In the genomic region with DNA sequence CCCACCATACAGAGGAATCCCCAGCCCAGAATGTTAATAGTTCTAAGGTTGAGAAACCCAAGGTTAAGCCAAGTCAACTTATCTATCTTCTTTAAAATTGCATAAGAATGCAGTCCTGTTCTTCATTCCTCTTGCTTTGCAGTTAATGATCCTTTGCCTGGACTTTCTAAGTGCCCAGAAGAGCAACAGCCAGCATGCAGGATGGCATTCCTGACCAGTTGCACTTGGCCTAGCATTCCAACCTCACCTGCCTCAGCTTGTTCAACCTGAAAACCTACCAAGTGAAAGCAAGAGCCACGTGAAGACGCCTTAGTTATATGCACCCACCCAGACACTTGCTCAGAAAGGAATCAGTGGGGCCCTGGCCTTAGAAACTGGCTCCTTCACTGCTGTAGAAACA, we compare ENCODE assay signal across 23 cellular contexts. TPM values are rescaled to one million over a fixed set of nuclear protein-coding genes. Genes with fewer than 3 reads are reported as not detected.
DNase-seq lines count a peak whose midpoint lies in the region; ATAC-seq and TF ChIP-seq lines count a peak whose summit lies in the region.
"Had no signal": no experiment of that assay in that cellular context is flagged by ENCODE, and none has a peak within 500 bp of the region (broad histone marks: within the 10 kb centered on the region; RNA-seq: fewer than 3 reads in every experiment).

No MANE protein-coding gene starts in this region.

- no peak overlapping the region for H3K4me3 ChIP-seq in IMR-90 (ENCODE audit: insufficient read depth, low read depth, low read length)
- no peak overlapping the region for H3K4me3 ChIP-seq in mesendoderm (ENCODE audit: low read length)
- no peak overlapping the region for H3K4me3 ChIP-seq in smooth muscle cell
- H3K4me3 ChIP-seq: BLaER1, SJCRH30, uterus had no signal

- H3K4me1 ChIP-seq in IMR-90 (ENCODE audit: control insufficient read depth, insufficient read depth, low read length) = peaks cover 21% of the 10 kb centered on the region
- no peaks in the 10 kb centered on the region for H3K4me1 ChIP-seq in mesendoderm (ENCODE audit: control insufficient read depth, low read depth, low read length)
- no peaks in the 10 kb centered on the region for H3K4me1 ChIP-seq in smooth muscle cell (ENCODE audit: low read depth)
- H3K4me1 ChIP-seq: BLaER1, SJCRH30, uterus had no signal

- H2AK5ac ChIP-seq in IMR-90 (ENCODE audit: low read depth, low read length) = no peak overlapping the region
- H2AK5ac ChIP-seq in mesendoderm (ENCODE audit: low read length) = no peak overlapping the region

- H4K20me1 ChIP-seq in IMR-90 (ENCODE audit: insufficient read depth, low read length) (peaks cover 76% of the 10 kb centered on the region), smooth muscle cell (ENCODE audit: low read depth) (peaks cover 5% of the 10 kb centered on the region)
- H4K20me1 ChIP-seq: BLaER1 had no signal

- no peak overlapping the region for H3K4me3 Mint-ChIP-seq in activated T-helper 2 cell treated with anti-CD3 and anti-CD28 coated beads, Interferon-gamma antibody, Interleukin-2, Interleukin-4, amounts not matched to agents 10 μg/mL and 5 μg/mL and 100 μg/mL, durations not matched to agents 14 hours and 24 hours and 36 hours (ENCODE audit: low read depth)
- H3K4me3 Mint-ChIP-seq: activated CD4-positive, alpha-beta T cell treated with anti-CD3 and anti-CD28 coated beads, Interleukin-2, amount 10 ng/mL, durations not matched to agents 24 days and 14 days; activated CD8-positive, alpha-beta memory T cell treated with anti-CD3 and anti-CD28 coated beads, Interleukin-2, amount 10 ng/mL, durations not matched to agents 7 days and 5 days; activated naive CD8-positive, alpha-beta T cell treated with anti-CD3 and anti-CD28 coated beads, Interleukin-2, amount 50 U/mL, for 24 hours; IgD-negative memory B cell; nephron progenitor cell had no signal

- no peak overlapping the region for H3K18ac ChIP-seq in IMR-90 (ENCODE audit: low read depth, low read length)
- no peak overlapping the region for H3K18ac ChIP-seq in mesendoderm (ENCODE audit: low read length)

- intact Hi-C loops in IMR-90 (cut with micrococcal nuclease) (no loop called here), Right ventricle myocardium superior (cut with DNase I) (no loop called here)
- intact Hi-C loops in activated T-helper 2 cell treated with anti-CD3 and anti-CD28 coated beads, Interferon-gamma antibody, Interleukin-2, Interleukin-4, amounts not matched to agents 10 μg/mL and 5 μg/mL and 100 μg/mL, durations not matched to agents 14 hours and 24 hours and 36 hours (cut with micrococcal nuclease) = no loop called here

- WGBS in IMR-90 (ENCODE audit: extremely low coverage in 2 of 2, insufficient read length in 1 of 2), 2 experiments = 73% methylated on average over 2 of the region's 2 CpGs; no CpG with 5 or more reads in 1 of the 2 experiments
- no CpG with 5 or more reads among the region's 2 CpGs for WGBS in mesendoderm (ENCODE audit: extremely low coverage, insufficient coverage, low lambda C conversion rate)
- WGBS in smooth muscle cell (ENCODE audit: low lambda C conversion rate) = 66% methylated on average over 2 of the region's 2 CpGs

- no peaks in the 10 kb centered on the region for H3F3A ChIP-seq in smooth muscle cell (ENCODE audit: low read depth)

- in situ Hi-C loops in IMR-90 (cut with MboI; ENCODE audit: low sequenced_read_pairs) = no loop called here

- H3K4ac ChIP-seq in IMR-90 (ENCODE audit: low read depth, low read length) (no peak overlapping the region), mesendoderm (ENCODE audit: low read depth, low read length) (no peak overlapping the region)

- H3K79me1 ChIP-seq in IMR-90 (ENCODE audit: low read depth in 1 of 2, low read length in 2 of 2) = peaks cover 33 to 79% of the 10 kb centered on the region in 2 experiments
- H3K79me1 ChIP-seq in mesendoderm (ENCODE audit: low read length) = no peaks in the 10 kb centered on the region

- no peak overlapping the region for H4K91ac ChIP-seq in IMR-90 (ENCODE audit: insufficient read depth, low read depth, low read length)

- CTCF ChIA-PET in IMR-90 (lab: Yijun Ruan, JAX) = no interaction called here

- H3K9me3 Mint-ChIP-seq in activated T-helper 2 cell treated with anti-CD3 and anti-CD28 coated beads, Interferon-gamma antibody, Interleukin-2, Interleukin-4, amounts not matched to agents 10 μg/mL and 5 μg/mL and 100 μg/mL, durations not matched to agents 14 hours and 24 hours and 36 hours = no peaks in the 10 kb centered on the region
- H3K9me3 Mint-ChIP-seq: activated CD4-positive, alpha-beta T cell treated with anti-CD3 and anti-CD28 coated beads, Interleukin-2, amount 10 ng/mL, durations not matched to agents 24 days and 14 days; activated naive CD8-positive, alpha-beta T cell treated with anti-CD3 and anti-CD28 coated beads, Interleukin-2, amount 50 U/mL, for 24 hours; IgD-negative memory B cell; nephron progenitor cell had no signal

- H3K36me3 ChIP-seq in IMR-90 (ENCODE audit: control insufficient read depth, insufficient read depth, low read length) (peaks cover 5% of the 10 kb centered on the region), mesendoderm (ENCODE audit: control insufficient read depth, insufficient read depth, low read length) (no peaks in the 10 kb centered on the region), smooth muscle cell (ENCODE audit: low read depth) (no peaks in the 10 kb centered on the region)
- H3K36me3 ChIP-seq: BLaER1, SJCRH30, uterus had no signal

- H4K8ac ChIP-seq in IMR-90 (ENCODE audit: low read depth in 2 of 2, low read length in 2 of 2) (no peak overlapping the region), mesendoderm (ENCODE audit: low read depth, low read length) (no peak overlapping the region)

- dilution Hi-C loops in IMR-90 (cut with HindIII; ENCODE audit: low sequenced_read_pairs, unreplicated experiment) = no loop called here

- no peak for TF ChIP-seq POLR2A in IMR-90 (IDR thresholded peaks at IDR 0.05; ENCODE audit: low read depth, low read length)

- H3K27ac ChIP-seq in IMR-90 (ENCODE audit: insufficient read depth, low read length) (no peak overlapping the region), epithelial cell of prostate (peak overlapping the region; percentile 94), mesendoderm (ENCODE audit: low read depth, low read length) (no peak overlapping the region), smooth muscle cell (ENCODE audit: low read depth) (peak overlapping the region; percentile 52)
- H3K27ac ChIP-seq: BLaER1, brain microvascular endothelial cell, SJCRH30, uterus had no signal

- no peak overlapping the region for H2BK120ac ChIP-seq in IMR-90 (ENCODE audit: low read depth, low read length)
- H2BK120ac ChIP-seq in mesendoderm (ENCODE audit: low read depth, low read length) = no peak overlapping the region

- no peaks in the 10 kb centered on the region for H3K4me1 Mint-ChIP-seq in activated T-helper 2 cell treated with anti-CD3 and anti-CD28 coated beads, Interferon-gamma antibody, Interleukin-2, Interleukin-4, amounts not matched to agents 10 μg/mL and 5 μg/mL and 100 μg/mL, durations not matched to agents 14 hours and 24 hours and 36 hours (ENCODE audit: low read depth)
- H3K4me1 Mint-ChIP-seq: activated CD4-positive, alpha-beta T cell treated with anti-CD3 and anti-CD28 coated beads, Interleukin-2, amount 10 ng/mL, durations not matched to agents 24 days and 14 days; activated CD8-positive, alpha-beta memory T cell treated with anti-CD3 and anti-CD28 coated beads, Interleukin-2, amount 10 ng/mL, durations not matched to agents 7 days and 5 days; activated naive CD8-positive, alpha-beta T cell treated with anti-CD3 and anti-CD28 coated beads, Interleukin-2, amount 50 U/mL, for 24 hours; IgD-negative memory B cell had no signal

- POLR2A ChIA-PET in IMR-90 (lab: Charles Lee; ENCODE audit: unreplicated experiment) = no interaction called here

- H2BK20ac ChIP-seq in IMR-90 (ENCODE audit: low read depth, low read length) = no peak overlapping the region

- peaks cover 30% of the 10 kb centered on the region for H3K9me1 ChIP-seq in IMR-90 (ENCODE audit: insufficient read depth, low read length)

- H3K27ac Mint-ChIP-seq in activated T-helper 2 cell treated with anti-CD3 and anti-CD28 coated beads, Interferon-gamma antibody, Interleukin-2, Interleukin-4, amounts not matched to agents 10 μg/mL and 5 μg/mL and 100 μg/mL, durations not matched to agents 14 hours and 24 hours and 36 hours = no peak overlapping the region
- H3K27ac Mint-ChIP-seq: activated CD4-positive, alpha-beta T cell treated with anti-CD3 and anti-CD28 coated beads, Interleukin-2, amount 10 ng/mL, durations not matched to agents 24 days and 14 days; activated CD8-positive, alpha-beta memory T cell treated with anti-CD3 and anti-CD28 coated beads, Interleukin-2, amount 10 ng/mL, durations not matched to agents 7 days and 5 days; activated naive CD8-positive, alpha-beta T cell treated with anti-CD3 and anti-CD28 coated beads, Interleukin-2, amount 50 U/mL, for 24 hours; IgD-negative memory B cell; nephron progenitor cell had no signal

- no peak for ATAC-seq in IMR-90 (ENCODE audit: low read depth)
- ATAC-seq in GM18858 (IDR thresholded peaks at IDR 0.05; ENCODE audit: unreplicated experiment) = no peak
- no peak for ATAC-seq in Right ventricle myocardium superior (ENCODE audit: poor library complexity)
- ATAC-seq: activated CD8-positive, alpha-beta memory T cell treated with anti-CD3 and anti-CD28 coated beads, Interleukin-2, amount 10 ng/mL, durations not matched to agents 7 days and 5 days; activated naive CD8-positive, alpha-beta T cell treated with anti-CD3 and anti-CD28 coated beads, Interleukin-2, amount 50 U/mL, for 24 hours; stimulated activated naive CD8-positive, alpha-beta T cell treated with anti-CD3 and anti-CD28 coated beads, Interleukin-15, Interleukin-2, amounts not matched to agents 100 U/mL and 50 U/mL, for 24 hours had no signal

- peaks cover 4% of the 10 kb centered on the region for H3K27me3 Mint-ChIP-seq in activated T-helper 2 cell treated with anti-CD3 and anti-CD28 coated beads, Interferon-gamma antibody, Interleukin-2, Interleukin-4, amounts not matched to agents 10 μg/mL and 5 μg/mL and 100 μg/mL, durations not matched to agents 14 hours and 24 hours and 36 hours (ENCODE audit: low read depth)
- H3K27me3 Mint-ChIP-seq: activated naive CD8-positive, alpha-beta T cell treated with anti-CD3 and anti-CD28 coated beads, Interleukin-2, amount 50 U/mL, for 24 hours had no signal

- BruUV-seq in IMR-90 (replicated peaks; lab: Mats Ljungman, UMichigan) = no TSS peak

- TF ChIP-seq CTCF in IMR-90 (conservative IDR thresholded peaks at IDR 0.05; ENCODE audit: low read depth, low read length) = no peak
- no peak for TF ChIP-seq CTCF in smooth muscle cell (IDR thresholded peaks at IDR 0.05; ENCODE audit: borderline replicate concordance, insufficient read depth, poor library complexity, severe bottlenecking)

- H3K27me3 ChIP-seq in IMR-90 (ENCODE audit: control insufficient read depth, insufficient read depth, low read length) (no peaks in the 10 kb centered on the region), mesendoderm (ENCODE audit: insufficient read depth, low read length, poor library complexity) (no peaks in the 10 kb centered on the region), smooth muscle cell (ENCODE audit: low read depth) (no peaks in the 10 kb centered on the region)
- H3K27me3 ChIP-seq: BLaER1, brain microvascular endothelial cell, uterus had no signal

- no peak overlapping the region for H2BK15ac ChIP-seq in IMR-90 (ENCODE audit: low read depth, low read length)
- H2BK15ac ChIP-seq in mesendoderm (replicated peaks; ENCODE audit: low read depth) = no peak overlapping the region

- H3K9me3 ChIP-seq in IMR-90 (ENCODE audit: control insufficient read depth, insufficient read depth, low read length) (no peaks in the 10 kb centered on the region), smooth muscle cell (replicated peaks; ENCODE audit: low read depth) (no peaks in the 10 kb centered on the region)
- H3K9me3 ChIP-seq: BLaER1, SJCRH30, uterus had no signal

- H3K36me3 Mint-ChIP-seq in activated T-helper 2 cell treated with anti-CD3 and anti-CD28 coated beads, Interferon-gamma antibody, Interleukin-2, Interleukin-4, amounts not matched to agents 10 μg/mL and 5 μg/mL and 100 μg/mL, durations not matched to agents 14 hours and 24 hours and 36 hours (ENCODE audit: low read depth) = no peaks in the 10 kb centered on the region
- H3K36me3 Mint-ChIP-seq: activated CD8-positive, alpha-beta memory T cell treated with anti-CD3 and anti-CD28 coated beads, Interleukin-2, amount 10 ng/mL, durations not matched to agents 7 days and 5 days; IgD-negative memory B cell had no signal

- H3K14ac ChIP-seq in IMR-90 (replicated peaks; ENCODE audit: low read depth, low read length) = no peak overlapping the region

- H3K79me2 ChIP-seq in mesendoderm (ENCODE audit: control insufficient read depth, insufficient read depth, low read length) (no peaks in the 10 kb centered on the region), smooth muscle cell (ENCODE audit: low read depth) (peaks cover 51% of the 10 kb centered on the region)

- H3K4me2 ChIP-seq in IMR-90 (ENCODE audit: low read depth, low read length) = no peak overlapping the region
- H3K4me2 ChIP-seq in mesendoderm (ENCODE audit: low read length) = no peak overlapping the region
- no peak overlapping the region for H3K4me2 ChIP-seq in smooth muscle cell
- H3K4me2 ChIP-seq: BLaER1 had no signal

- H2AFZ ChIP-seq in IMR-90 (replicated peaks; ENCODE audit: low read length, poor library complexity) (no peak overlapping the region), smooth muscle cell (ENCODE audit: low read depth) (no peak overlapping the region)

- H4K5ac ChIP-seq in IMR-90 (ENCODE audit: low read depth, low read length) = no peak overlapping the region
- no peak overlapping the region for H4K5ac ChIP-seq in mesendoderm (ENCODE audit: low read length)

- H3K56ac ChIP-seq in IMR-90 (ENCODE audit: extremely low read depth, insufficient read depth, low read length) (no peak overlapping the region), mesendoderm (ENCODE audit: low read length) (no peak overlapping the region)

- TF ChIP-seq RAD21 in IMR-90 (IDR thresholded peaks at IDR 0.05; ENCODE audit: low read length) = no peak

- H3K23ac ChIP-seq in IMR-90 (ENCODE audit: low read depth, low read length) = 0 out of 2 replicates have a peak overlapping the region, but pooled peaks have one; percentile 24
- H3K23ac ChIP-seq in mesendoderm (ENCODE audit: low read length) = no peak overlapping the region

- no peak overlapping the region for H3K9ac ChIP-seq in IMR-90 (ENCODE audit: low read depth, low read length)
- no peak overlapping the region for H3K9ac ChIP-seq in mesendoderm (ENCODE audit: low read length)
- H3K9ac ChIP-seq in smooth muscle cell (ENCODE audit: low read depth) = no peak overlapping the region
- H3K9ac ChIP-seq: BLaER1 had no signal

- DNase-seq in IMR-90 (no peak), epithelial cell of prostate (ENCODE audit: low read depth, low spot score) (no peak), mesendoderm (peak; percentile 10), smooth muscle cell (lab: John Stamatoyannopoulos, UW; ENCODE audit: unreplicated experiment) (no peak), RPMI8226 (no peak), Right ventricle myocardium superior (no peak)
- no peak for DNase-seq in activated T-helper 2 cell treated with anti-CD3 and anti-CD28 coated beads, Interferon-gamma antibody, Interleukin-2, Interleukin-4, amounts not matched to agents 10 μg/mL and 5 μg/mL and 100 μg/mL, durations not matched to agents 14 hours and 24 hours and 36 hours (ENCODE audit: low spot score)
- DNase-seq: activated CD4-positive, alpha-beta T cell treated with anti-CD3 and anti-CD28 coated beads, Interleukin-2, amount 10 ng/mL, durations not matched to agents 24 days and 14 days; activated CD8-positive, alpha-beta memory T cell treated with anti-CD3 and anti-CD28 coated beads, Interleukin-2, amount 10 ng/mL, durations not matched to agents 7 days and 5 days; activated naive CD8-positive, alpha-beta T cell treated with anti-CD3 and anti-CD28 coated beads, Interleukin-2, amount 50 U/mL, for 24 hours; brain microvascular endothelial cell; cortex of kidney; EL; NCI-H1436 treated with DMSO at 0.1 percent for 48 hours; nephron progenitor cell; SJCRH30; stimulated activated CD4-positive, alpha-beta T cell treated with anti-CD3 and anti-CD28 coated beads, Interleukin-4, amount 100 ng/mL, for 1 hour; stimulated activated naive CD8-positive, alpha-beta T cell treated with anti-CD3 and anti-CD28 coated beads, Interleukin-15, Interleukin-2, amounts not matched to agents 100 U/mL and 50 U/mL, for 24 hours; T-helper 1 cell; uterus had no signal

- no peak overlapping the region for H2BK5ac ChIP-seq in IMR-90 (ENCODE audit: low read depth, low read length, poor library complexity, severe bottlenecking)
- no peak overlapping the region for H2BK5ac ChIP-seq in mesendoderm (ENCODE audit: low read length)

- no peak overlapping the region for H2AK9ac ChIP-seq in IMR-90 (replicated peaks; ENCODE audit: low read depth, low read length, poor library complexity)

RNA-seq across cellular contexts. Expression of a gene that starts 24.9 kb away (rescaled TPM):
- total RNA-seq in IMR-90 (2012; rRNA removed) (60.4 and 63.9 TPM in 2 replicates), smooth muscle cell (21.6 and 31.1 TPM in 2 replicates), Right ventricle myocardium superior (10.1 TPM)
- polyA plus RNA-seq in IMR-90 (2012; rRNA removed) (36.9 and 37.8 TPM in 2 replicates), smooth muscle cell (9.0 and 20.5 TPM in 2 replicates)
- 24.8 and 27.5 TPM in 2 replicates for polyA plus RNA-seq in IMR-90 (2012; cell fraction: cytosol; rRNA removed)
- 66.1 and 93.0 TPM in 2 replicates for polyA plus RNA-seq in IMR-90 (2012; cell fraction: nucleus; rRNA removed; ENCODE audit: low replicate concordance)
- polyA plus RNA-seq in mesendoderm (2013, experiment 1 of 2) = 1.1 TPM
- polyA plus RNA-seq in mesendoderm (2013, experiment 2 of 2) = 1.0 TPM
- total RNA-seq in activated T-helper 2 cell treated with anti-CD3 and anti-CD28 coated beads, Interferon-gamma antibody, Interleukin-2, Interleukin-4, amounts not matched to agents 10 μg/mL and 5 μg/mL and 100 μg/mL, durations not matched to agents 14 hours and 24 hours and 36 hours = not detected in 2 replicates
- total RNA-seq: activated CD4-positive, alpha-beta T cell treated with anti-CD3 and anti-CD28 coated beads, Interleukin-2, amount 10 ng/mL, durations not matched to agents 24 days and 14 days; activated CD8-positive, alpha-beta memory T cell treated with anti-CD3 and anti-CD28 coated beads, Interleukin-2, amount 10 ng/mL, durations not matched to agents 7 days and 5 days had no signal
- polyA plus RNA-seq: IgD-negative memory B cell had no signal

Comparison
In these comparisons a context has a peak if more than half of its experiments do, and no peak if none do; other contexts are left out.
1. H3K27ac ChIP-seq: peak in epithelial cell of prostate (single experiment) and smooth muscle cell (single experiment); none in IMR-90 (single experiment) and mesendoderm (single experiment).
2. RNA of a gene that starts 24.9 kb away (total RNA-seq): 60.4 to 63.9 TPM in IMR-90, 21.6 to 31.1 TPM in smooth muscle cell and 10.1 TPM in Right ventricle myocardium superior (single experiment); not detected in activated T-helper 2 cell treated with anti-CD3 and anti-CD28 coated beads, Interferon-gamma antibody, Interleukin-2, Interleukin-4, amounts not matched to agents 10 μg/mL and 5 μg/mL and 100 μg/mL, durations not matched to agents 14 hours and 24 hours and 36 hours; every median in the first group is over 10 times any median in the second.